ENCODE assay signal across 22 cellular contexts in the genomic region with DNA sequence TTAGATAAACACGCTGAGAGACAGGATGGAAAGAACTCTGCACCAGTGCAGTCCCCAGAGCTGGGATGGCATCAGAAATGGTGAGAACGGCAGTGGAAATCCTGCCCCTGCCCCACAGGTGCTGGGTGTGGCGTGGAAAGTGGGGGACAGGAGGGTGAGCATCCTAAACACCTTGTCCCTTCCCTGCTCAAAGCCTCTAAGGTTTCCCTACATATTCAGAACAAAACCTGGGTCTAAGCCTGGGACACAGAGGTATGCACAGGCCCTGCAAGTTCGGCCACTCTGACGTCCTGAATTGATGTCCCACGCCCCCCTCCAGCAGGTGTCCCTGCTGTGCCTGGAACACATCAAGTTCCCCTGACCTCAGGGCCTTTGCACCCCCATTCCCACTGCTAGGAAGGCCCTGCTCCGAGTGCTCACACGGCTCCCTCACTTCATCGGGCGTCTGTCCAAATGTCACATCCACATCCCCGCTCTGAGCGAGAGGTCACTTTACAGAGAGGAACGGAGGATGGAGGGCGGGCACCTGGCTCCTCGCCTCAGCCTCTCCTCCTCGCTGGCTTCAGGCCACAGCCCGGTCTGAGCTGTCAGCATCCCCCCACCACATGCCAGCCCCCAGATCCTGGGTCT. TPM values are rescaled to one million over a fixed set of nuclear protein-coding genes. Genes with fewer than 3 reads are reported as not detected.
DNase-seq lines count a peak whose midpoint lies in the region; TF ChIP-seq lines count a peak whose summit lies in the region.
"Had no signal": no experiment of that assay in that cellular context is flagged by ENCODE, and none has a peak within 500 bp of the region (broad histone marks: within the 10 kb centered on the region; RNA-seq: fewer than 3 reads in every experiment).

No MANE protein-coding gene starts in this region.

- POLR2A ChIA-PET in HEK293 (lab: Yijun Ruan, JAX) = no interaction called here

- H3K4me3 Mint-ChIP-seq in type B pancreatic cell = no peak overlapping the region
- H3K4me3 Mint-ChIP-seq: B cell had no signal

- H3K4me1 ChIP-seq in HEK293 (ENCODE audit: control insufficient read depth, insufficient read depth, low read length) = no peaks in the 10 kb centered on the region
- H3K4me1 ChIP-seq in osteoblast (ENCODE audit: insufficient read depth, low read length) = no peaks in the 10 kb centered on the region
- no peaks in the 10 kb centered on the region for H3K4me1 ChIP-seq in MM.1S (ENCODE audit: low read length)
- H3K4me1 ChIP-seq: A549 had no signal

- H3F3A ChIP-seq in MM.1S (ENCODE audit: insufficient read depth, low read length) = no peaks in the 10 kb centered on the region

- H3K27me3 Mint-ChIP-seq in type B pancreatic cell = peaks cover 59% of the 10 kb centered on the region

- H3K27me3 ChIP-seq in osteoblast (ENCODE audit: insufficient read depth, low read length) = no peaks in the 10 kb centered on the region
- no peaks in the 10 kb centered on the region for H3K27me3 ChIP-seq in H7 (ENCODE audit: control insufficient read depth, insufficient read depth, low read length)
- H3K27me3 ChIP-seq in MM.1S (replicated peaks; ENCODE audit: insufficient read depth, low read length) = peaks cover 15% of the 10 kb centered on the region; the same call in 1 of the 2 replicates

- no peaks in the 10 kb centered on the region for H3K4me1 Mint-ChIP-seq in type B pancreatic cell (ENCODE audit: unreplicated experiment)
- H3K4me1 Mint-ChIP-seq: B cell had no signal

- H3K4me2 ChIP-seq in osteoblast (ENCODE audit: insufficient read depth, low read length) = no peak overlapping the region
- H3K4me2 ChIP-seq in MM.1S (ENCODE audit: low read depth, low read length) = no peak overlapping the region
- H3K4me2 ChIP-seq: A549, SK-N-SH had no signal

- CTCF ChIA-PET in HEK293 (lab: Yijun Ruan, JAX) = no interaction called here

- no peaks in the 10 kb centered on the region for H3K36me3 ChIP-seq in HEK293 (ENCODE audit: control insufficient read depth in 2 of 2, insufficient read depth in 1 of 2, low read length in 2 of 2)
- no peaks in the 10 kb centered on the region for H3K36me3 ChIP-seq in osteoblast (ENCODE audit: insufficient read depth, low read length)
- H3K36me3 ChIP-seq in H7 (replicated peaks; ENCODE audit: control insufficient read depth, insufficient read depth, low read length) = no peaks in the 10 kb centered on the region
- H3K36me3 ChIP-seq in MM.1S (replicated peaks; ENCODE audit: insufficient read depth, low read length) = no peaks in the 10 kb centered on the region

- H3K79me2 ChIP-seq in osteoblast (ENCODE audit: insufficient read depth, low read length) (no peaks in the 10 kb centered on the region), MM.1S (ENCODE audit: low read length) (no peaks in the 10 kb centered on the region)

- no peak overlapping the region for H3K9ac ChIP-seq in MM.1S (ENCODE audit: low read length)
- H3K9ac ChIP-seq: SK-N-SH had no signal

- no peaks in the 10 kb centered on the region for H3K9me3 Mint-ChIP-seq in type B pancreatic cell

- no peak overlapping the region for H2AFZ ChIP-seq in osteoblast (ENCODE audit: low read length)
- no peak overlapping the region for H2AFZ ChIP-seq in MM.1S (ENCODE audit: low read length)

- H3K27ac Mint-ChIP-seq in type B pancreatic cell = no peak overlapping the region
- H3K27ac Mint-ChIP-seq: B cell had no signal

- TF ChIP-seq CTCF in HEK293 (tag by site-specific recombination; IDR thresholded peaks at IDR 0.05) (no peak), osteoblast (IDR thresholded peaks at IDR 0.05; ENCODE audit: extremely low read depth, low read depth, low read length) (no peak), type B pancreatic cell (conservative IDR thresholded peaks at IDR 0.05) (no peak), MM.1S (IDR thresholded peaks at IDR 0.05; ENCODE audit: low read length) (no peak)

- H4K20me1 ChIP-seq in osteoblast (ENCODE audit: insufficient read depth, low read length) (no peaks in the 10 kb centered on the region), MM.1S (ENCODE audit: insufficient read depth, low read length) (no peaks in the 10 kb centered on the region)

- H3K4me3 ChIP-seq in HEK293 (ENCODE audit: low read depth, low read length) (no peak overlapping the region), osteoblast (ENCODE audit: insufficient read depth, low read length) (no peak overlapping the region), H7 (ENCODE audit: insufficient read depth, low read depth, low read length) (no peak overlapping the region; the same call in 1 of the 2 replicates), MM.1S (ENCODE audit: low read length) (no peak overlapping the region)
- H3K4me3 ChIP-seq: A549 had no signal

- no peaks in the 10 kb centered on the region for H3K9me2 ChIP-seq in MM.1S (replicated peaks; ENCODE audit: insufficient read depth, low read length)
- H3K9me2 ChIP-seq: SK-N-SH had no signal

- H3K27ac ChIP-seq in HEK293 (ENCODE audit: extremely low read depth, low read depth, low read length) = no peak overlapping the region
- no peak overlapping the region for H3K27ac ChIP-seq in osteoblast (ENCODE audit: low read depth, low read length)
- no peak overlapping the region for H3K27ac ChIP-seq in MM.1S (ENCODE audit: low read length)
- H3K27ac ChIP-seq: A549 had no signal

- H3K9me3 ChIP-seq in HEK293 (ENCODE audit: control insufficient read depth, insufficient read depth, low read depth, low read length) (no peaks in the 10 kb centered on the region), osteoblast (ENCODE audit: low read depth, low read length) (no peaks in the 10 kb centered on the region), MM.1S (replicated peaks; ENCODE audit: insufficient read depth, low read length) (no peaks in the 10 kb centered on the region)
- H3K9me3 ChIP-seq: SK-N-SH had no signal

- H3K36me3 Mint-ChIP-seq in type B pancreatic cell = no peaks in the 10 kb centered on the region

- peak; percentile 41 for DNase-seq in ecto neural progenitor cell (ENCODE audit: low spot score)
- DNase-seq in osteoblast (ENCODE audit: insufficient read length, low spot score, missing footprints) = peak; percentile 62
- peak; percentile 37 for DNase-seq in type B pancreatic cell (ENCODE audit: extremely low spot score, unreplicated experiment)
- no peak for DNase-seq in H7
- no peak for DNase-seq in MM.1S
- DNase-seq in NCI-H526 treated with DMSO at 0.1 percent for 48 hours (lab: John Stamatoyannopoulos, UW) = no peak
- DNase-seq: DMS53, EL, GF-D8, HCEC 1CT, KG1, NCI-H1105, NCI-H2081, NCI-H345, NCI-H524, NCI-H82, PC-3, SHP77 treated with DMSO at 0.1 percent for 48 hours, SK-N-SH had no signal

TF ChIP-seq in HEK293, 187 proteins besides CTCF, POLR2A, EP300 and RAD21:
- no peak for TF ChIP-seq ZNF658 (tag by site-specific recombination; IDR thresholded peaks at IDR 0.05)
- peak; percentile 73 for TF ChIP-seq ZNF623 (tag by site-specific recombination; IDR thresholded peaks at IDR 0.05)

RNA-seq across cellular contexts. Expression of a gene that starts 38.5 kb away (rescaled TPM):
- 30.1 and 31.1 TPM in 2 replicates for total RNA-seq in osteoblast
- 46.3 and 59.3 TPM in 2 replicates for total RNA-seq in type B pancreatic cell (ENCODE audit: low replicate concordance)
- 33.4 and 43.2 TPM in 2 replicates for total RNA-seq in H7 (2014; rRNA removed; shearing (Covaris generic))

Comparison
In these comparisons a context has a peak if more than half of its experiments do, and no peak if none do; other contexts are left out.
1. DNase-seq: peak in ecto neural progenitor cell (single experiment), osteoblast (single experiment) and type B pancreatic cell (single experiment); none in H7 (single experiment), MM.1S (single experiment) and NCI-H526 treated with DMSO at 0.1 percent for 48 hours (single experiment).